Comparison of ENCODE assay signal across 8 cellular contexts in genomic region chr2:177211148-177211547, GRCh38. TPM values are rescaled to one million over a fixed set of nuclear protein-coding genes. Genes with fewer than 3 reads are reported as not detected.
DNase-seq lines count a peak whose midpoint lies in the region; ATAC-seq and TF ChIP-seq lines count a peak whose summit lies in the region.

No MANE protein-coding gene starts in this region.

- H3K9me3 ChIP-seq in esophagus muscularis mucosa (no peaks in the 10 kb centered on the region), gastrocnemius medialis (no peaks in the 10 kb centered on the region)

- peaks cover 6% of the 10 kb centered on the region; the same call in 1 of the 3 replicates for H3K9me3 Mint-ChIP-seq in GM23338

- intact Hi-C loops in esophagus muscularis mucosa (cut with DNase I) (loop anchor here (5.0 kb wide), 1 partner anchor 44 kb away; no protein-coding TSS in a partner anchor), gastrocnemius medialis (cut with DNase I; ENCODE audit: low total_unique reads) (loop anchor here (2.0 kb wide), 1 partner anchor 44 kb away; no protein-coding TSS in a partner anchor)

- H3F3A ChIP-seq in GM23338 (replicated peaks; ENCODE audit: low read depth) = no peaks in the 10 kb centered on the region

- peaks cover 41% of the 10 kb centered on the region for H3K79me2 ChIP-seq in GM23338 (replicated peaks; ENCODE audit: insufficient read depth)

- H3K27ac ChIP-seq in GM23338 (ENCODE audit: low read depth) = peak overlapping the region; percentile 99
- H3K27ac ChIP-seq in esophagus muscularis mucosa (replicated peaks in 1 of 4) = peak overlapping the region; percentile 94 to 99 (median 99)
- H3K27ac ChIP-seq in gastrocnemius medialis = peak overlapping the region; percentile 92 to 100 (median 96)

- in situ Hi-C loops in gastrocnemius medialis (cut with MboI; ENCODE audit: low sequenced_read_pairs in 4 of 4) = loop anchor here in 3 of 4 donors (5.0 to 10.0 kb wide), 2 partner anchors 51 to 54 kb away; partner anchors contain the start of gene NFE2L2 (in 3 of the 3)

- no peak for TF ChIP-seq EP300 in esophagus muscularis mucosa (IDR thresholded peaks at IDR 0.05)

- WGBS in esophagus muscularis mucosa = 60% methylated on average over 7 of the region's 7 CpGs

- no peaks in the 10 kb centered on the region for H3K9me2 ChIP-seq in GM23338 (ENCODE audit: insufficient read depth)

- H3K4me3 ChIP-seq in GM23338 = peak overlapping the region; percentile 66
- H3K4me3 ChIP-seq in esophagus muscularis mucosa = peak overlapping the region; percentile 84 to 91 (median 90)
- H3K4me3 ChIP-seq in gastrocnemius medialis = peak overlapping the region; percentile 54 to 92 (median 71)

- peak overlapping the region; percentile 78 for H3K4me2 ChIP-seq in GM23338

- ATAC-seq in GM23338 (no peak), gastrocnemius medialis (no peak)

- peaks cover 34% of the 10 kb centered on the region for H3K36me3 Mint-ChIP-seq in GM23338 (ENCODE audit: low read depth)

- H3K27me3 ChIP-seq in GM23338 (ENCODE audit: insufficient read depth) = no peaks in the 10 kb centered on the region
- no peaks in the 10 kb centered on the region for H3K27me3 ChIP-seq in esophagus muscularis mucosa
- H3K27me3 ChIP-seq in gastrocnemius medialis = no peaks in the 10 kb centered on the region

- H3K27ac Mint-ChIP-seq in GM23338 = peak overlapping the region; percentile 100

- H3K4me1 ChIP-seq in GM23338 (ENCODE audit: insufficient read depth) (peaks cover 15% of the 10 kb centered on the region), esophagus muscularis mucosa (peaks cover 33 to 42% (median 39%) of the 10 kb centered on the region in 4 donors), gastrocnemius medialis (peaks cover 36 to 37% of the 10 kb centered on the region in 2 donors)

- peak overlapping the region; percentile 97 for H3K4me3 Mint-ChIP-seq in GM23338

- H3K36me3 ChIP-seq in GM23338 (ENCODE audit: insufficient read depth) (peaks cover 9% of the 10 kb centered on the region; the same call in 1 of the 2 replicates), esophagus muscularis mucosa (peaks cover 1 to 14% (median 2%) of the 10 kb centered on the region in 4 donors), gastrocnemius medialis (peaks cover 0 to 2% of the 10 kb centered on the region in 2 donors)

- no peak overlapping the region for H2AFZ ChIP-seq in GM23338

- peaks cover 20% of the 10 kb centered on the region for H4K20me1 ChIP-seq in GM23338 (replicated peaks; ENCODE audit: insufficient read depth)

- TF ChIP-seq CTCF in GM23338 (conservative IDR thresholded peaks at IDR 0.05; ENCODE audit: low read depth in 2 of 2) (no peak), esophagus muscularis mucosa (IDR thresholded peaks at IDR 0.05) (no peak), gastrocnemius medialis (IDR thresholded peaks at IDR 0.05 in 4 of 5, conservative IDR thresholded peaks at IDR 0.05 in 1 of 5) (no peak)

- H3K27me3 Mint-ChIP-seq in GM23338 (ENCODE audit: insufficient read depth, low read depth, poor library complexity) = peaks cover 15% of the 10 kb centered on the region

- DNase-seq in GM23338 (ENCODE audit: low spot score) (no peak), RPMI8226 (peak; percentile 15), esophagus muscularis mucosa (ENCODE audit: extremely low spot score) (no peak), gastrocnemius medialis (no peak), SHP77 treated with DMSO at 0.1 percent for 48 hours (lab: John Stamatoyannopoulos, UW) (no peak), RKO (ENCODE audit: low spot score) (no peak), HCEC 1CT (no peak), HT-29 (ENCODE audit: low spot score) (no peak)

- H3K4me1 Mint-ChIP-seq in GM23338 = peaks cover 32% of the 10 kb centered on the region

- no peak for TF ChIP-seq POLR2A in esophagus muscularis mucosa (IDR thresholded peaks at IDR 0.05; ENCODE audit: low read depth)
- TF ChIP-seq POLR2A in gastrocnemius medialis (IDR thresholded peaks at IDR 0.05) = no peak

TF ChIP-seq in GM23338, 12 proteins besides CTCF, POLR2A, EP300 and RAD21 (continues in another document):
- TF ChIP-seq NANOG (IDR thresholded peaks at IDR 0.05; ENCODE audit: borderline replicate concordance) = no peak
- TF ChIP-seq ETS1 (IDR thresholded peaks at IDR 0.05) = no peak
- TF ChIP-seq REST (IDR thresholded peaks at IDR 0.05; ENCODE audit: unreplicated experiment) = no peak

RNA-seq across cellular contexts. Expression of gene HNRNPA3, which starts 1.4 kb away (rescaled TPM):
- 151 and 158 TPM in 2 replicates for total RNA-seq in GM23338 (2014; rRNA removed; shearing (Covaris generic))
- polyA plus RNA-seq in GM23338 (2016; fragmentation: Nextera tagmentation; extraction: Ambion mirVana) = 290 and 376 TPM in 2 replicates
- 10 to 100 TPM; 59.2 to 72.3 (median 64.3) TPM for total RNA-seq in esophagus muscularis mucosa
- 10 to 100 TPM; 16.1 to 32.2 (median 22.4) TPM for total RNA-seq in gastrocnemius medialis
- 30.4 and 33.8 TPM in 2 replicates for total RNA-seq in HT-29 (2014; rRNA removed; shearing (Covaris generic))

RNA-seq across cellular contexts. Expression of gene NFE2L2, which starts 53.4 kb away (rescaled TPM):
- total RNA-seq in GM23338 (2014; rRNA removed; shearing (Covaris generic)) = 28.0 and 35.0 TPM in 2 replicates
- polyA plus RNA-seq in GM23338 (2016; fragmentation: Nextera tagmentation; extraction: Ambion mirVana) = 37.8 and 39.1 TPM in 2 replicates
- 100 to 1,000 TPM in 1 of 4 donors, 10 to 100 TPM in 3; 62.0 to 115 (median 72.3) TPM for total RNA-seq in esophagus muscularis mucosa
- 10 to 100 TPM; 33.0 to 93.3 (median 59.1) TPM for total RNA-seq in gastrocnemius medialis
- 30.8 and 30.9 TPM in 2 replicates for total RNA-seq in HT-29 (2014; rRNA removed; shearing (Covaris generic))
